In genomic region chr13:24683370-24683769, GRCh38 we compare ENCODE assay signal across 13 cellular contexts. TPM values are rescaled to one million over a fixed set of nuclear protein-coding genes. Genes with fewer than 3 reads are reported as not detected.
"Had no signal": no experiment of that assay in that cellular context is flagged by ENCODE, and none has a peak within 500 bp of the region (broad histone marks: within the 10 kb centered on the region; RNA-seq: fewer than 3 reads in every experiment).

No MANE protein-coding gene starts in this region.

- DNase-seq: amniotic stem cell had no signal

- H3K9me3 Mint-ChIP-seq: activated CD4-positive, alpha-beta memory T cell treated with anti-CD3 and anti-CD28 coated beads, Interleukin-2, amount 10 ng/mL, durations not matched to agents 7 days and 5 days; activated naive CD4-positive, alpha-beta T cell treated with anti-CD3 and anti-CD28 coated beads, Interleukin-2, amount 10 ng/mL, durations not matched to agents 7 days and 5 days; activated T-cell treated with anti-CD3 and anti-CD28 coated beads, Interleukin-2, amount 50 U/mL, for 24 hours; memory B cell; naive thymus-derived CD8-positive, alpha-beta T cell; stimulated activated naive CD8-positive, alpha-beta T cell treated with anti-CD3 and anti-CD28 coated beads, Interleukin-15, Interleukin-2, amounts not matched to agents 100 ng/mL and 50 ng/mL, for 24 hours had no signal

- H3K4me3 Mint-ChIP-seq: activated CD4-positive, alpha-beta memory T cell treated with anti-CD3 and anti-CD28 coated beads, Interleukin-2, amount 10 ng/mL, durations not matched to agents 7 days and 5 days; activated naive CD4-positive, alpha-beta T cell treated with anti-CD3 and anti-CD28 coated beads, Interleukin-2, amount 10 ng/mL, durations not matched to agents 7 days and 5 days; activated T-cell treated with anti-CD3 and anti-CD28 coated beads, Interleukin-2, amount 50 U/mL, for 24 hours; memory B cell had no signal

- H3K27ac Mint-ChIP-seq: activated T-cell treated with anti-CD3 and anti-CD28 coated beads, Interleukin-2, amount 50 U/mL, for 24 hours; stimulated activated naive CD8-positive, alpha-beta T cell treated with anti-CD3 and anti-CD28 coated beads, Interleukin-15, Interleukin-2, amounts not matched to agents 100 ng/mL and 50 ng/mL, for 24 hours had no signal

- H3K36me3 Mint-ChIP-seq: activated naive CD4-positive, alpha-beta T cell treated with anti-CD3 and anti-CD28 coated beads, Interleukin-2, amount 10 ng/mL, durations not matched to agents 7 days and 5 days; memory B cell; naive thymus-derived CD8-positive, alpha-beta T cell had no signal

- H3K36me3 ChIP-seq: gastroesophageal sphincter, right atrium auricular region, upper lobe of left lung had no signal

- H3K4me3 ChIP-seq: gastroesophageal sphincter, right atrium auricular region, upper lobe of left lung had no signal

- H3K27ac ChIP-seq: gastroesophageal sphincter, right atrium auricular region, upper lobe of left lung had no signal

- H3K9me3 ChIP-seq: gastroesophageal sphincter, right atrium auricular region, upper lobe of left lung had no signal

RNA-seq across cellular contexts. Expression of gene ATP12A, which starts 3.2 kb away (rescaled TPM):
- total RNA-seq: cardiac septum; mucosa of gallbladder; naive thymus-derived CD8-positive, alpha-beta T cell; posterior vena cava; right atrium auricular region had no signal
- polyA plus RNA-seq: naive thymus-derived CD8-positive, alpha-beta T cell had no signal
